ENCODE assay signal across 9 cellular contexts in the genomic region with DNA sequence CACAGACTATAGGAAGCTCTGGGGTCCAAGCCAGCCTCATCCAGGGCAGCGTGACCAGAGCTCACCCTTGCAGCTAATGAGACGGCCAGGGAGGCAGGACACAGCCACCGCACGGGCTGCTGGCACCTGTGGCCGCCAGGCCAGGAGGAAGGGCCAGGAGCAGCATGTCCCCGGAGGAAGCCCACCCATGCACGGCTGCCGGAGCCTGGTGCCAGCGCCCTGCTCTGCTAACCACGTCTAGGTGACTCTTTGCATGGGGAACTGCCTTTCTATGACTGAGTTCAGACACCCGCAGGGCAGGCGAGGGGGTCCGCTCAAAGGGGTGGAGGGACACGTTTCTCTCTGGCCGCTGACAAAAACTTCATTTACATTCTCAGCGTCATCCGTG.
"Had no signal": no experiment of that assay in that cellular context is flagged by ENCODE, and none has a peak within 500 bp of the region (broad histone marks: within the 10 kb centered on the region; RNA-seq: fewer than 3 reads in every experiment).

No MANE protein-coding gene starts in this region.

- H3K9me3 ChIP-seq: HAP-1 had no signal

- FAIRE-seq: HepG2 had no signal

- H3K27ac Mint-ChIP-seq: GM23338, HFFc6, IgD-negative memory B cell had no signal

- H3K4me1 ChIP-seq: HAP-1 had no signal

- H3K4me2 ChIP-seq: GM23338 had no signal

- H3K36me3 Mint-ChIP-seq: IgD-negative memory B cell had no signal

- DNase-seq: H7, HFFc6, KBM-7 had no signal

- H3K4me1 Mint-ChIP-seq: GM23338 had no signal

- H3K9me3 Mint-ChIP-seq: GM23338, HFFc6, IgD-negative memory B cell had no signal

- H3K27ac ChIP-seq: HL-60 had no signal

- H3K4me3 Mint-ChIP-seq: GM23338, HFFc6, IgD-negative memory B cell had no signal

- H2AFZ ChIP-seq: GM23338 had no signal

- ATAC-seq: GM23338, HCT116, HepG2 had no signal

- H3K27me3 Mint-ChIP-seq: IgD-negative memory B cell had no signal

- H3K4me3 ChIP-seq: GM23338, HAP-1 had no signal
